ENCODE assay signal across 13 cellular contexts in the genomic region with DNA sequence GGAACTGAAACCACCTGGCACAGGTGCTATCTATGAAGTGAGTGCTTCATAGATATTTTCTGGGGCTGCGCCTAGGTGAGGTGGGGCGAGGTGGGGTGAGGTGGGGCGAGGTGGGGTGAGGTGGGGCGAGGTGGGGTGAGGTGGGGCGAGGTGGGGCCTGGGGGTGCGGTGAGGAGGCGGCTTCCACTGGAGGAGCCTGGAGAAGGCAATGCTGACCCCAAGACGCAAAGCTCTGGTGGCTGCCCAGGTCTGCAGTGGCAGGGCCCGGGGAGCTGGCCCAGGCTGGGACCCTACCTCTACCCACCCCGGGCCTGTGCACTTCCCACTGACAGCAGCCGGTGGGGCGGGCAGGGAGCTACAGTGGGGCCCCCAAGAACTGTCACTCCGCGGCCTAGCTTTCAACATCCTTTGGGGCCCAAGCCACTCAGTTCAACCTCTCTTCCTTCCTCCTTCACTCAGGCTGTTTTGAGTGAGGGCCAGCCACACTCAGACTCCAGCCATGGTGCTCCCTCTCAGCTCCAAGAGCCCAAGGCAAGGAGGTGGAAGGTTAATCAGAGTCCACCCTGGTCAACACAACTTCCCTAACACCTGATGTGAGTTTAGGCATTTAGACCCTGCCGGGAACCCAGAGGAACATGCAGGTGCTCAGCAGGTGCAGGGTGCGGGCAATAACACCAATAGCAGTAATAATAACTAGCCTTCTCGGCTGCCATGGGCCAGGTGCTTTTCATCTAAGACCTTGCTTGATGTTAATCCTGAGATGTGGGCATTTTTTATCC.
DNase-seq lines count a peak whose midpoint lies in the region; ATAC-seq and TF ChIP-seq lines count a peak whose summit lies in the region.
"Had no signal": no experiment of that assay in that cellular context is flagged by ENCODE, and none has a peak within 500 bp of the region (broad histone marks: within the 10 kb centered on the region; RNA-seq: fewer than 3 reads in every experiment).

No MANE protein-coding gene starts in this region.

- CTCF ChIA-PET in SK-N-SH (lab: Yijun Ruan, JAX): interaction anchor here (0.8 to 4.3 kb wide), 8 partner anchors 8 to 409 kb away, joined by 3 to 16 read pairs (median 4); no protein-coding TSS in a partner anchor

- peaks cover 43% of the 10 kb centered on the region for H3K36me3 Mint-ChIP-seq in effector memory CD8-positive, alpha-beta T cell (ENCODE audit: insufficient read depth)

- H3K79me2 ChIP-seq in SK-N-SH (ENCODE audit: insufficient read depth): no peaks in the 10 kb centered on the region

- H3K4me1 Mint-ChIP-seq in effector memory CD8-positive, alpha-beta T cell (ENCODE audit: low read depth in 2 of 2): peaks cover 83 to 89% of the 10 kb centered on the region in 2 donors

- no peak overlapping the region for H2AFZ ChIP-seq in SK-N-SH (ENCODE audit: low read depth)

- H3K4me2 ChIP-seq in SK-N-SH: no peak overlapping the region

- no peaks in the 10 kb centered on the region for H3K9me3 ChIP-seq in SK-N-SH

- WGBS in SK-N-SH (ENCODE audit: low lambda C conversion rate): 98% methylated on average over 17 of the region's 17 CpGs

- H3K4me1 ChIP-seq in SK-N-SH (ENCODE audit: control insufficient read depth in 1 of 2, insufficient read depth in 2 of 2, low read depth in 1 of 2, low read length in 1 of 2): peaks cover 11 to 24% of the 10 kb centered on the region in 2 experiments; a peak in 2 of 4 replicates

- H3K9ac ChIP-seq in SK-N-SH: no peak overlapping the region

- no peak overlapping the region for H3K27ac ChIP-seq in SK-N-SH (ENCODE audit: low read depth in 2 of 2, low read length in 1 of 2)
- H3K27ac ChIP-seq: 22Rv1 had no signal

- H3K27ac Mint-ChIP-seq in effector memory CD8-positive, alpha-beta T cell: peak overlapping the region; percentile 94 to 100

- POLR2A ChIA-PET in SK-N-SH (lab: Yijun Ruan, JAX): no interaction called here

- no peak overlapping the region for H3K4me3 ChIP-seq in SK-N-SH (ENCODE audit: low read depth in 2 of 2, low read length in 1 of 2)
- H3K4me3 ChIP-seq: lung had no signal

- DNase-seq in SK-N-SH (peak; percentile 40), SKM-1 treated with dmso at 0.1 percent for 144 hours (lab: John Stamatoyannopoulos, UW; ENCODE audit: unreplicated experiment) (peak; percentile 78), NCI-H1436 treated with DMSO at 0.1 percent for 48 hours (lab: John Stamatoyannopoulos, UW) (no peak), NCI-H2081 (lab: John Stamatoyannopoulos, UW) (no peak), HCEC 1CT (no peak)
- DNase-seq in effector memory CD8-positive, alpha-beta T cell: peak in 1 of 3 experiments; percentile 37
- peak; percentile 51 for DNase-seq in stimulated activated CD8-positive, alpha-beta memory T cell treated with anti-CD3 and anti-CD28 coated beads, Interleukin-4, amount 100 ng/mL, for 48 hours
- DNase-seq: NCI-H1694 treated with DMSO at 0.1 percent for 48 hours; stimulated activated CD4-positive, alpha-beta T cell treated with anti-CD3 and anti-CD28 coated beads, Interleukin-4, amount 100 ng/mL, for 1 hour had no signal

- no peaks in the 10 kb centered on the region for H3K9me3 Mint-ChIP-seq in effector memory CD8-positive, alpha-beta T cell

- no peaks in the 10 kb centered on the region for H3K36me3 ChIP-seq in SK-N-SH (replicated peaks in 1 of 2; ENCODE audit: control insufficient read depth in 1 of 2, insufficient read depth in 2 of 2, low read length in 1 of 2)

- no peak for TF ChIP-seq RAD21 in SK-N-SH (IDR thresholded peaks at IDR 0.05; ENCODE audit: low read length)

- TF ChIP-seq CTCF in SK-N-SH (IDR thresholded peaks at IDR 0.05): no peak

- H3K9me2 ChIP-seq in SK-N-SH: no peaks in the 10 kb centered on the region

- H3K27me3 Mint-ChIP-seq in effector memory CD8-positive, alpha-beta T cell: no peaks in the 10 kb centered on the region

- no peaks in the 10 kb centered on the region for H4K20me1 ChIP-seq in SK-N-SH (ENCODE audit: insufficient read depth)

- peak overlapping the region; percentile 76 to 77 for H3K4me3 Mint-ChIP-seq in effector memory CD8-positive, alpha-beta T cell

- H3F3A ChIP-seq in SK-N-SH (replicated peaks; ENCODE audit: insufficient read depth): peaks cover 6% of the 10 kb centered on the region

- H3K27me3 ChIP-seq in SK-N-SH (ENCODE audit: insufficient read depth): no peaks in the 10 kb centered on the region

- TF ChIP-seq EP300 in SK-N-SH (IDR thresholded peaks at IDR 0.05; ENCODE audit: borderline replicate concordance in 1 of 2, low read depth in 1 of 2, low read length in 1 of 2): no peak

- ATAC-seq in SK-N-SH treated with all-trans-retinoic acid at 6 μM for 48 hours: no peak
- ATAC-seq in effector memory CD8-positive, alpha-beta T cell (replicated peaks): no peak
- ATAC-seq: activated CD4-positive, CD25-positive, alpha-beta regulatory T cell treated with anti-CD3 and anti-CD28 coated beads, Interleukin-2, amount 50 U/mL, for 24 hours had no signal

TF ChIP-seq in SK-N-SH, 30 proteins besides CTCF, POLR2A, EP300 and RAD21:
- TF ChIP-seq GATA2 (CRISPR knock-in tag; IDR thresholded peaks at IDR 0.05): no peak
- no peak for TF ChIP-seq NFIC (IDR thresholded peaks at IDR 0.05; ENCODE audit: borderline replicate concordance)
- TF ChIP-seq TAF1 (IDR thresholded peaks at IDR 0.05; ENCODE audit: borderline replicate concordance, low read depth, low read length): no peak
- no peak for TF ChIP-seq GABPA (IDR thresholded peaks at IDR 0.05; ENCODE audit: low read depth)
- no peak for TF ChIP-seq FOSL2 (IDR thresholded peaks at IDR 0.05; ENCODE audit: borderline replicate concordance, low read depth)
- TF ChIP-seq, protein P1, sequence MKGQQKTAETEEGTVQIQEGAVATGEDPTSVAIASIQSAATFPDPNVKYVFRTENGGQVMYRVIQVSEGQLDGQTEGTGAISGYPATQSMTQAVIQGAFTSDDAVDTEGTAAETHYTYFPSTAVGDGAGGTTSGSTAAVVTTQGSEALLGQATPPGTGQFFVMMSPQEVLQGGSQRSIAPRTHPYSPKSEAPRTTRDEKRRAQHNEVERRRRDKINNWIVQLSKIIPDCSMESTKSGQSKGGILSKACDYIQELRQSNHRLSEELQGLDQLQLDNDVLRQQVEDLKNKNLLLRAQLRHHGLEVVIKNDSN (IDR thresholded peaks at IDR 0.05; ENCODE audit: borderline replicate concordance, low read depth): no peak
- TF ChIP-seq NRF1 (IDR thresholded peaks at IDR 0.05; ENCODE audit: low read depth, low read length): no peak

TF ChIP-seq in SK-N-SH treated with all-trans-retinoic acid at 6 μM for 48 hours, 23 proteins besides CTCF, POLR2A, EP300 and RAD21:
- TF ChIP-seq ESRRG (CRISPR knock-in tag; IDR thresholded peaks at IDR 0.05) (no peak), ZNF8 (CRISPR knock-in tag; IDR thresholded peaks at IDR 0.05) (no peak), ZNF70 (CRISPR knock-in tag; IDR thresholded peaks at IDR 0.05) (no peak), OSR1 (CRISPR knock-in tag; IDR thresholded peaks at IDR 0.05) (no peak), TCF4 (CRISPR knock-in tag; IDR thresholded peaks at IDR 0.05; ENCODE audit: borderline replicate concordance) (no peak), BACH2 (CRISPR knock-in tag; IDR thresholded peaks at IDR 0.05; ENCODE audit: borderline replicate concordance) (no peak)
- TF ChIP-seq, protein P2, sequence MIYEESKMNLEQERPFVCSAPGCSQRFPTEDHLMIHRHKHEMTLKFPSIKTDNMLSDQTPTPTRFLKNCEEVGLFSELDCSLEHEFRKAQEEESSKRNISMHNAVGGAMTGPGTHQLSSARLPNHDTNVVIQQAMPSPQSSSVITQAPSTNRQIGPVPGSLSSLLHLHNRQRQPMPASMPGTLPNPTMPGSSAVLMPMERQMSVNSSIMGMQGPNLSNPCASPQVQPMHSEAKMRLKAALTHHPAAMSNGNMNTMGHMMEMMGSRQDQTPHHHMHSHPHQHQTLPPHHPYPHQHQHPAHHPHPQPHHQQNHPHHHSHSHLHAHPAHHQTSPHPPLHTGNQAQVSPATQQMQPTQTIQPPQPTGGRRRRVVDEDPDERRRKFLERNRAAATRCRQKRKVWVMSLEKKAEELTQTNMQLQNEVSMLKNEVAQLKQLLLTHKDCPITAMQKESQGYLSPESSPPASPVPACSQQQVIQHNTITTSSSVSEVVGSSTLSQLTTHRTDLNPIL (CRISPR knock-in tag; IDR thresholded peaks at IDR 0.05; ENCODE audit: low read depth): no peak
- TF ChIP-seq, protein P3, sequence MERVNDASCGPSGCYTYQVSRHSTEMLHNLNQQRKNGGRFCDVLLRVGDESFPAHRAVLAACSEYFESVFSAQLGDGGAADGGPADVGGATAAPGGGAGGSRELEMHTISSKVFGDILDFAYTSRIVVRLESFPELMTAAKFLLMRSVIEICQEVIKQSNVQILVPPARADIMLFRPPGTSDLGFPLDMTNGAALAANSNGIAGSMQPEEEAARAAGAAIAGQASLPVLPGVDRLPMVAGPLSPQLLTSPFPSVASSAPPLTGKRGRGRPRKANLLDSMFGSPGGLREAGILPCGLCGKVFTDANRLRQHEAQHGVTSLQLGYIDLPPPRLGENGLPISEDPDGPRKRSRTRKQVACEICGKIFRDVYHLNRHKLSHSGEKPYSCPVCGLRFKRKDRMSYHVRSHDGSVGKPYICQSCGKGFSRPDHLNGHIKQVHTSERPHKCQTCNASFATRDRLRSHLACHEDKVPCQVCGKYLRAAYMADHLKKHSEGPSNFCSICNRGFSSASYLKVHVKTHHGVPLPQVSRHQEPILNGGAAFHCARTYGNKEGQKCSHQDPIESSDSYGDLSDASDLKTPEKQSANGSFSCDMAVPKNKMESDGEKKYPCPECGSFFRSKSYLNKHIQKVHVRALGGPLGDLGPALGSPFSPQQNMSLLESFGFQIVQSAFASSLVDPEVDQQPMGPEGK (CRISPR knock-in tag; IDR thresholded peaks at IDR 0.05; ENCODE audit: borderline replicate concordance): no peak
TF ChIP-seq in SK-N-SH treated with all-trans-retinoic acid at 6 μM for 48 hours: peak in this region for 0.

Comparison
In these comparisons a context has a peak if more than half of its experiments do, and no peak if none do; other contexts are left out.
1. DNase-seq: peak in SK-N-SH (single experiment), SKM-1 treated with dmso at 0.1 percent for 144 hours (single experiment) and stimulated activated CD8-positive, alpha-beta memory T cell treated with anti-CD3 and anti-CD28 coated beads, Interleukin-4, amount 100 ng/mL, for 48 hours (single experiment); none in NCI-H1436 treated with DMSO at 0.1 percent for 48 hours (single experiment), NCI-H2081 (0 of 2) and HCEC 1CT (single experiment).